Comparison of ENCODE assay signal across 10 cellular contexts in genomic region chr6:16244869-16245451, GRCh38. TPM values are rescaled to one million over a fixed set of nuclear protein-coding genes. Genes with fewer than 3 reads are reported as not detected.
DNase-seq lines count a peak whose midpoint lies in the region; ATAC-seq and TF ChIP-seq lines count a peak whose summit lies in the region.
"Had no signal": no experiment of that assay in that cellular context is flagged by ENCODE, and none has a peak within 500 bp of the region (broad histone marks: within the 10 kb centered on the region; RNA-seq: fewer than 3 reads in every experiment).

No MANE protein-coding gene starts in this region.

- ATAC-seq in Right ventricle myocardium superior (ENCODE audit: poor library complexity) = peak; percentile 52
- peak in 2 of 4 donors; percentile 11 to 23 for ATAC-seq in psoas muscle
- no peak for ATAC-seq in CD4-positive, alpha-beta T cell (ENCODE audit: poor library complexity)
- no peak for ATAC-seq in HG03175 (IDR thresholded peaks at IDR 0.05; ENCODE audit: unreplicated experiment)

- CTCF ChIA-PET in RWPE1 (lab: Yijun Ruan, JAX) = no interaction called here
- CTCF ChIA-PET in CD4-positive, alpha-beta T cell (lab: Charles Lee) = no interaction called here

- no peak for TF ChIP-seq CTCF in RWPE1 (conservative IDR thresholded peaks at IDR 0.05; ENCODE audit: low read depth)
- no peak for TF ChIP-seq CTCF in psoas muscle (IDR thresholded peaks at IDR 0.05)
- TF ChIP-seq CTCF in adrenal gland (IDR thresholded peaks at IDR 0.05) = no peak
- TF ChIP-seq CTCF in CD4-positive, alpha-beta T cell (IDR thresholded peaks at IDR 0.05) = no peak
- TF ChIP-seq CTCF in mesothelial cell of epicardium (IDR thresholded peaks at IDR 0.05; ENCODE audit: unreplicated experiment) = no peak

- intact Hi-C loops in Right ventricle myocardium superior (cut with DNase I) = no loop called here
- intact Hi-C loops in psoas muscle (cut with DNase I) = loop anchor here in 1 of 2 donors (5.0 kb wide), 1 partner anchor 77 kb away; no protein-coding TSS in a partner anchor
- intact Hi-C loops in adrenal gland (cut with DNase I) = loop anchor here in 1 of 2 donors (10.0 kb wide), 1 partner anchor 160 kb away; no protein-coding TSS in a partner anchor
- intact Hi-C loops in CD4-positive, alpha-beta T cell (cut with DNase I, micrococcal nuclease) = no loop called here

- H3K9me3 Mint-ChIP-seq in CD4-positive, alpha-beta T cell = no peaks in the 10 kb centered on the region
- no peaks in the 10 kb centered on the region for H3K9me3 Mint-ChIP-seq in mesothelial cell of epicardium

- H3K4me3 Mint-ChIP-seq in CD4-positive, alpha-beta T cell = no peak overlapping the region
- H3K4me3 Mint-ChIP-seq in mesothelial cell of epicardium = no peak overlapping the region

- H3K4me1 Mint-ChIP-seq in CD4-positive, alpha-beta T cell (ENCODE audit: low read depth) = no peaks in the 10 kb centered on the region
- H3K4me1 Mint-ChIP-seq in mesothelial cell of epicardium = peaks cover 19% of the 10 kb centered on the region

- TF ChIP-seq POLR2A in adrenal gland (IDR thresholded peaks at IDR 0.05) = no peak

- DNase-seq in NCI-H1105 (lab: John Stamatoyannopoulos, UW) = peak; percentile 63
- peak; percentile 34 for DNase-seq in RWPE1 (ENCODE audit: low spot score)
- DNase-seq in Right ventricle myocardium superior = no peak
- DNase-seq in psoas muscle = no peak
- no peak for DNase-seq in adrenal gland
- DNase-seq in CD4-positive, alpha-beta T cell = no peak
- DNase-seq in mesothelial cell of epicardium (ENCODE audit: low spot score in 2 of 2, unreplicated experiment in 2 of 2) = no peak
- DNase-seq: hippocampal formation, uterus had no signal

- H3K36me3 Mint-ChIP-seq in CD4-positive, alpha-beta T cell (ENCODE audit: low read depth) = no peaks in the 10 kb centered on the region
- no peaks in the 10 kb centered on the region for H3K36me3 Mint-ChIP-seq in mesothelial cell of epicardium

- no peak overlapping the region for H3K27ac Mint-ChIP-seq in CD4-positive, alpha-beta T cell
- H3K27ac Mint-ChIP-seq in mesothelial cell of epicardium = no peak overlapping the region

- peaks cover 65% of the 10 kb centered on the region for H3K4me1 ChIP-seq in psoas muscle
- peaks cover 4 to 8% of the 10 kb centered on the region in 2 donors for H3K4me1 ChIP-seq in adrenal gland (replicated peaks in 1 of 2)

- WGBS in psoas muscle, 3 donors = 42 to 51% (median 51%) methylated on average over 10 of the region's 10 CpGs
- WGBS in adrenal gland, 4 donors = 81 to 85% (median 82%) methylated on average over 10 of the region's 10 CpGs

- H3K4me3 ChIP-seq in psoas muscle (peak overlapping the region; percentile 31), adrenal gland (no peak overlapping the region)
- H3K4me3 ChIP-seq: uterus had no signal

- H3K27ac ChIP-seq in RWPE1 = no peak overlapping the region
- H3K27ac ChIP-seq in psoas muscle = peak overlapping the region; percentile 93
- no peak overlapping the region for H3K27ac ChIP-seq in adrenal gland
- H3K27ac ChIP-seq in CD4-positive, alpha-beta T cell (ENCODE audit: low read depth, low read length) = no peak overlapping the region
- H3K27ac ChIP-seq: uterus had no signal

- peaks cover 4% of the 10 kb centered on the region for H3K27me3 Mint-ChIP-seq in CD4-positive, alpha-beta T cell
- peaks cover 6% of the 10 kb centered on the region for H3K27me3 Mint-ChIP-seq in mesothelial cell of epicardium (ENCODE audit: low read depth)

- H3K9me3 ChIP-seq in psoas muscle = no peaks in the 10 kb centered on the region
- no peaks in the 10 kb centered on the region for H3K9me3 ChIP-seq in adrenal gland (replicated peaks in 1 of 3)
- no peaks in the 10 kb centered on the region for H3K9me3 ChIP-seq in CD4-positive, alpha-beta T cell (ENCODE audit: control insufficient read depth, low read length)
- H3K9me3 ChIP-seq: uterus had no signal

- no peaks in the 10 kb centered on the region for H3K27me3 ChIP-seq in psoas muscle (ENCODE audit: insufficient read depth in 3 of 3, low read length in 2 of 3)
- no peaks in the 10 kb centered on the region for H3K27me3 ChIP-seq in adrenal gland
- no peaks in the 10 kb centered on the region for H3K27me3 ChIP-seq in CD4-positive, alpha-beta T cell (ENCODE audit: control insufficient read depth, insufficient read depth, low read length)
- H3K27me3 ChIP-seq: uterus had no signal

- POLR2A ChIA-PET in RWPE1 (lab: Yijun Ruan, JAX; ENCODE audit: low non-redundant PET) = no interaction called here
- POLR2A ChIA-PET in CD4-positive, alpha-beta T cell (lab: Charles Lee) = no interaction called here

- H3K36me3 ChIP-seq in psoas muscle (ENCODE audit: insufficient read depth in 1 of 2, low read depth in 1 of 2) (peaks cover 0 to 39% of the 10 kb centered on the region in 2 donors), adrenal gland (replicated peaks in 1 of 2) (no peaks in the 10 kb centered on the region)
- H3K36me3 ChIP-seq: uterus had no signal

RNA-seq across cellular contexts. Expression of gene GMPR, which starts 6.6 kb away (rescaled TPM):
- total RNA-seq in Right ventricle myocardium superior (121 TPM), psoas muscle (100 to 1,000 TPM; 139 to 265 (median 189) TPM), adrenal gland (10 to 100 TPM; 18.5 to 47.6 (median 26.3) TPM), mesothelial cell of epicardium (4.0 to 5.2 TPM (median 4.3 TPM) in 3 replicates)
- polyA plus RNA-seq in psoas muscle (100 to 1,000 TPM in 2 of 3 donors, 10 to 100 TPM in 1; 26.6 to 286 (median 235) TPM), adrenal gland (10 to 100 TPM; 17.0 to 49.1 (median 31.8) TPM)
- total RNA-seq in CD4-positive, alpha-beta T cell = under 1 TPM; 0.63 to 0.95 TPM

Comparison
In these comparisons a context has a peak if more than half of its experiments do, and no peak if none do; other contexts are left out.
1. DNase-seq: peak in NCI-H1105 (single experiment) and RWPE1 (single experiment); none in Right ventricle myocardium superior (single experiment), psoas muscle (0 of 2), adrenal gland (0 of 7), CD4-positive, alpha-beta T cell (0 of 10) and mesothelial cell of epicardium (0 of 2).